13 cellular contexts compared by ENCODE assay signal in genomic region chr3:186789554-186790260, GRCh38. TPM values are rescaled to one million over a fixed set of nuclear protein-coding genes. Genes with fewer than 3 reads are reported as not detected.
A peak's percentile ranks its signal among the peaks of the same experiment; 100 is the strongest.
DNase-seq lines count a peak whose midpoint lies in the region; ATAC-seq and TF ChIP-seq lines count a peak whose summit lies in the region.
"Had no signal": no experiment of that assay in that cellular context is flagged by ENCODE, and none has a peak within 500 bp of the region (broad histone marks: within the 10 kb centered on the region; RNA-seq: fewer than 3 reads in every experiment).

No MANE protein-coding gene starts in this region.

- intact Hi-C loops in posterior cingulate gyrus (cut with DNase I), result loop anchor here (5.0 kb wide), 1 partner anchor 217 kb away; the partner anchor contains the start of gene DNAJB11

- H3K27me3 Mint-ChIP-seq in activated naive CD4-positive, alpha-beta T cell treated with anti-CD3 and anti-CD28 coated beads, Interleukin-2, amount 10 ng/mL, durations not matched to agents 7 days and 5 days, result no peaks in the 10 kb centered on the region
- peaks cover 32% of the 10 kb centered on the region for H3K27me3 Mint-ChIP-seq in activated naive CD8-positive, alpha-beta T cell treated with anti-CD3 and anti-CD28 coated beads for 36 hours

- CTCF ChIA-PET in activated naive CD4-positive, alpha-beta T cell treated with anti-CD3 and anti-CD28 coated beads, Interleukin-2, amount 10 ng/mL, durations not matched to agents 7 days and 5 days (lab: Charles Lee), result interaction anchor here (1.0 kb wide), 1 partner anchor 32 kb away, joined by 4 read pairs; no protein-coding TSS in a partner anchor

- peaks cover 69% of the 10 kb centered on the region for H4K20me1 ChIP-seq in Loucy (ENCODE audit: insufficient read depth, low read length, poor library complexity, severe bottlenecking)

- peaks cover 46% of the 10 kb centered on the region for H3K4me1 Mint-ChIP-seq in activated naive CD4-positive, alpha-beta T cell treated with anti-CD3 and anti-CD28 coated beads, Interleukin-2, amount 10 ng/mL, durations not matched to agents 7 days and 5 days
- peaks cover 43% of the 10 kb centered on the region for H3K4me1 Mint-ChIP-seq in activated naive CD8-positive, alpha-beta T cell treated with anti-CD3 and anti-CD28 coated beads for 36 hours
- H3K4me1 Mint-ChIP-seq in stimulated activated effector memory CD8-positive, alpha-beta T cell treated with anti-CD3 and anti-CD28 coated beads, Interleukin-12 subunit alpha, Interleukin-12 subunit beta, amount 100 ng/mL, for 72 hours, result peaks cover 46% of the 10 kb centered on the region

- H3F3A ChIP-seq in Loucy (ENCODE audit: low read depth), result peaks cover 58% of the 10 kb centered on the region

- no peaks in the 10 kb centered on the region for H3K9me2 ChIP-seq in Loucy (replicated peaks; ENCODE audit: low read depth, low read length)

- no peak for TF ChIP-seq CTCF in Loucy (conservative IDR thresholded peaks at IDR 0.05; ENCODE audit: low read length)

- peaks cover 91% of the 10 kb centered on the region for H3K36me3 ChIP-seq in Loucy (ENCODE audit: insufficient read depth, low read length)

- no peaks in the 10 kb centered on the region for H3K9me3 Mint-ChIP-seq in activated naive CD4-positive, alpha-beta T cell treated with anti-CD3 and anti-CD28 coated beads, Interleukin-2, amount 10 ng/mL, durations not matched to agents 7 days and 5 days
- no peaks in the 10 kb centered on the region for H3K9me3 Mint-ChIP-seq in activated naive CD8-positive, alpha-beta T cell treated with anti-CD3 and anti-CD28 coated beads for 36 hours
- no peaks in the 10 kb centered on the region for H3K9me3 Mint-ChIP-seq in stimulated activated effector memory CD8-positive, alpha-beta T cell treated with anti-CD3 and anti-CD28 coated beads, Interleukin-12 subunit alpha, Interleukin-12 subunit beta, amount 100 ng/mL, for 72 hours

- H3K27me3 ChIP-seq in Loucy (ENCODE audit: insufficient read depth, low read length, poor library complexity, severe bottlenecking), result peaks cover 4% of the 10 kb centered on the region
- H3K27me3 ChIP-seq: sigmoid colon had no signal

- no peak overlapping the region for H3K4me3 Mint-ChIP-seq in activated naive CD4-positive, alpha-beta T cell treated with anti-CD3 and anti-CD28 coated beads, Interleukin-2, amount 10 ng/mL, durations not matched to agents 7 days and 5 days
- H3K4me3 Mint-ChIP-seq in activated naive CD8-positive, alpha-beta T cell treated with anti-CD3 and anti-CD28 coated beads for 36 hours, result peak overlapping the region; percentile 49
- H3K4me3 Mint-ChIP-seq in stimulated activated effector memory CD8-positive, alpha-beta T cell treated with anti-CD3 and anti-CD28 coated beads, Interleukin-12 subunit alpha, Interleukin-12 subunit beta, amount 100 ng/mL, for 72 hours, result no peak overlapping the region

- no peak for DNase-seq in activated naive CD4-positive, alpha-beta T cell treated with anti-CD3 and anti-CD28 coated beads, Interleukin-2, amount 10 ng/mL, durations not matched to agents 7 days and 5 days
- no peak for DNase-seq in activated naive CD4-positive, alpha-beta T cell treated with anti-CD3 and anti-CD28 coated beads, Interleukin-2, amount 50 U/mL, for 16 hours
- DNase-seq in activated naive CD8-positive, alpha-beta T cell treated with anti-CD3 and anti-CD28 coated beads for 36 hours, result no peak
- no peak for DNase-seq in stimulated activated effector memory CD8-positive, alpha-beta T cell treated with anti-CD3 and anti-CD28 coated beads, Interleukin-12 subunit alpha, Interleukin-12 subunit beta, amount 100 ng/mL, for 72 hours (ENCODE audit: low spot score in 2 of 2)
- DNase-seq in germinal center (ENCODE audit: low spot score), result no peak
- DNase-seq in posterior cingulate gyrus, result no peak
- no peak for DNase-seq in NCI-H2107 (lab: John Stamatoyannopoulos, UW)
- DNase-seq: activated gamma-delta T cell; effector CD8-positive, alpha-beta T cell; NCI-H526; sigmoid colon had no signal

- peaks cover 43% of the 10 kb centered on the region for H3K4me1 ChIP-seq in Loucy (ENCODE audit: insufficient read depth, low read length, poor library complexity, severe bottlenecking)

- H3K4me2 ChIP-seq in Loucy (ENCODE audit: low read depth, low read length, poor library complexity, severe bottlenecking), result peak overlapping the region; percentile 98

- H3K27ac Mint-ChIP-seq in activated naive CD4-positive, alpha-beta T cell treated with anti-CD3 and anti-CD28 coated beads, Interleukin-2, amount 10 ng/mL, durations not matched to agents 7 days and 5 days, result peak overlapping the region; percentile 20
- peak overlapping the region; percentile 100 for H3K27ac Mint-ChIP-seq in activated naive CD8-positive, alpha-beta T cell treated with anti-CD3 and anti-CD28 coated beads for 36 hours
- peak overlapping the region; percentile 100 for H3K27ac Mint-ChIP-seq in stimulated activated effector memory CD8-positive, alpha-beta T cell treated with anti-CD3 and anti-CD28 coated beads, Interleukin-12 subunit alpha, Interleukin-12 subunit beta, amount 100 ng/mL, for 72 hours

- H3K36me3 Mint-ChIP-seq in activated naive CD4-positive, alpha-beta T cell treated with anti-CD3 and anti-CD28 coated beads, Interleukin-2, amount 10 ng/mL, durations not matched to agents 7 days and 5 days, result peaks cover 82% of the 10 kb centered on the region
- peaks cover 67% of the 10 kb centered on the region for H3K36me3 Mint-ChIP-seq in activated naive CD8-positive, alpha-beta T cell treated with anti-CD3 and anti-CD28 coated beads for 36 hours
- H3K36me3 Mint-ChIP-seq in stimulated activated effector memory CD8-positive, alpha-beta T cell treated with anti-CD3 and anti-CD28 coated beads, Interleukin-12 subunit alpha, Interleukin-12 subunit beta, amount 100 ng/mL, for 72 hours, result peaks cover 100% of the 10 kb centered on the region

- H3K79me2 ChIP-seq in Loucy (ENCODE audit: insufficient read depth, low read length), result peaks cover 55% of the 10 kb centered on the region

- ATAC-seq in stimulated activated effector memory CD8-positive, alpha-beta T cell treated with anti-CD3 and anti-CD28 coated beads, Interleukin-12 subunit alpha, Interleukin-12 subunit beta, amount 100 ng/mL, for 72 hours, result peak; percentile 22

- H3K9me3 ChIP-seq in Loucy (ENCODE audit: insufficient read depth, low read depth, low read length), result no peaks in the 10 kb centered on the region
- H3K9me3 ChIP-seq: sigmoid colon had no signal

- H3K9ac ChIP-seq in Loucy (ENCODE audit: low read depth, low read length, poor library complexity, severe bottlenecking), result no peak overlapping the region

- no peak overlapping the region for H2AFZ ChIP-seq in Loucy (ENCODE audit: low read length)

- no peak overlapping the region for H3K4me3 ChIP-seq in Loucy (ENCODE audit: low read length, poor library complexity, severe bottlenecking)
- H3K4me3 ChIP-seq: sigmoid colon had no signal

RNA-seq across cellular contexts. Expression of gene EIF4A2, which starts 6.3 kb away (rescaled TPM):
- 100 to 1,000 TPM; 446 to 480 TPM for total RNA-seq in activated naive CD8-positive, alpha-beta T cell treated with anti-CD3 and anti-CD28 coated beads for 36 hours

RNA-seq across cellular contexts. Expression of gene RFC4, which starts 16.6 kb away (rescaled TPM):
- total RNA-seq in activated naive CD8-positive, alpha-beta T cell treated with anti-CD3 and anti-CD28 coated beads for 36 hours, result 100 to 1,000 TPM; 121 to 136 TPM

RNA-seq across cellular contexts. Expression of gene ADIPOQ, which starts 52.8 kb away (rescaled TPM):
- total RNA-seq in activated naive CD8-positive, alpha-beta T cell treated with anti-CD3 and anti-CD28 coated beads for 36 hours, result not detected
- total RNA-seq: T-helper 2 cell treated with Interferon-gamma antibody and Interleukin-4, amounts not matched to agents 100 ng/mL and 5 ng/mL, for 36 hours had no signal

Comparison
In these comparisons a context has a peak if more than half of its experiments do, and no peak if none do; other contexts are left out.
1. H3K27ac Mint-ChIP-seq: peak in every context shown above with its lines; median percentile 100 in activated naive CD8-positive, alpha-beta T cell treated with anti-CD3 and anti-CD28 coated beads for 36 hours; 100 in stimulated activated effector memory CD8-positive, alpha-beta T cell treated with anti-CD3 and anti-CD28 coated beads, Interleukin-12 subunit alpha, Interleukin-12 subunit beta, amount 100 ng/mL, for 72 hours; 20 in activated naive CD4-positive, alpha-beta T cell treated with anti-CD3 and anti-CD28 coated beads, Interleukin-2, amount 10 ng/mL, durations not matched to agents 7 days and 5 days.